1 cellular context compared by ENCODE assay signal in genomic region chr1:212935387-212935981, GRCh38.
A peak's percentile ranks its signal among the peaks of the same experiment; 100 is the strongest.
TF ChIP-seq lines count a peak whose summit lies in the region.

No MANE protein-coding gene starts in this region.

TF ChIP-seq in K562, 482 proteins besides CTCF, POLR2A, EP300 and RAD21 (continued from another document):
- 0 out of 2 replicates have a peak, but pooled peaks have one; percentile 18 for TF ChIP-seq ZBTB9 (CRISPR knock-in tag; IDR thresholded peaks at IDR 0.05)
- no peak for TF ChIP-seq PHF8 (IDR thresholded peaks at IDR 0.05; ENCODE audit: borderline replicate concordance, low read length)
- TF ChIP-seq ZFP1 (CRISPR knock-in tag; IDR thresholded peaks at IDR 0.05), result 0 out of 2 replicates have a peak, but pooled peaks have one; percentile 48
- TF ChIP-seq C11orf30 (IDR thresholded peaks at IDR 0.05; ENCODE audit: low read depth), result no peak
- TF ChIP-seq BDP1 (IDR thresholded peaks at IDR 0.05; ENCODE audit: insufficient read depth, insufficient read length), result no peak
- peak; percentile 84 for TF ChIP-seq ZNF239 (CRISPR knock-in tag; IDR thresholded peaks at IDR 0.05)
- no peak for TF ChIP-seq CREB1 (IDR thresholded peaks at IDR 0.05)
- TF ChIP-seq CREB1 (CRISPR knock-in tag; IDR thresholded peaks at IDR 0.05), result no peak
- peak; percentile 38; the same call in 1 of the 2 replicates for TF ChIP-seq TEAD4 (IDR thresholded peaks at IDR 0.05; ENCODE audit: low read length)
- TF ChIP-seq TEAD4 (CRISPR knock-in tag; IDR thresholded peaks at IDR 0.05; ENCODE audit: borderline replicate concordance), result no peak
- TF ChIP-seq CBFA2T3 (IDR thresholded peaks at IDR 0.05), result peak; percentile 23; the same call in 1 of the 2 replicates
- TF ChIP-seq U2AF2 (optimal IDR thresholded peaks at IDR 0.05; ENCODE audit: low read depth, low read length), result no peak
- TF ChIP-seq BRF1 (IDR thresholded peaks at IDR 0.05; ENCODE audit: borderline replicate concordance, extremely low read depth, insufficient read length), result no peak
